Comparison of ENCODE assay signal across 24 cellular contexts in genomic region chr3:14569474-14569873, GRCh38. TPM values are rescaled to one million over a fixed set of nuclear protein-coding genes. Genes with fewer than 3 reads are reported as not detected.
"Had no signal": no experiment of that assay in that cellular context is flagged by ENCODE, and none has a peak within 500 bp of the region (broad histone marks: within the 10 kb centered on the region; RNA-seq: fewer than 3 reads in every experiment).

No MANE protein-coding gene starts in this region.

- DNase-seq: activated CD4-positive, alpha-beta T cell treated with anti-CD3 and anti-CD28 coated beads for 36 hours; activated CD4-positive, CD25-positive, alpha-beta regulatory T cell; activated CD8-positive, alpha-beta memory T cell treated with anti-CD3 and anti-CD28 coated beads, Interleukin-2, amount 10 ng/mL, durations not matched to agents 7 days and 5 days; activated naive CD4-positive, alpha-beta T cell treated with Interleukin-2 at 50 U/mL for 16 hours; activated T-cell treated with anti-CD3 and anti-CD28 coated beads, Interleukin-2, amount 50 U/mL, for 48 hours; amniotic stem cell; caudate nucleus; cortex of kidney; effector memory CD8-positive, alpha-beta T cell; erythroblast; gastrocnemius medialis; glutamatergic neuron; islet precursor cell; left cardiac atrium; left ventricle myocardium superior; nucleus accumbens; stimulated activated naive CD4-positive, alpha-beta T cell; tibial artery had no signal

- H3K36me3 Mint-ChIP-seq: activated CD8-positive, alpha-beta memory T cell treated with anti-CD3 and anti-CD28 coated beads, Interleukin-2, amount 10 ng/mL, durations not matched to agents 7 days and 5 days; activated naive CD8-positive, alpha-beta T cell had no signal

- H3K4me3 Mint-ChIP-seq: activated CD4-positive, alpha-beta T cell treated with anti-CD3 and anti-CD28 coated beads for 36 hours; activated CD8-positive, alpha-beta memory T cell treated with anti-CD3 and anti-CD28 coated beads, Interleukin-2, amount 10 ng/mL, durations not matched to agents 7 days and 5 days; activated CD8-positive, alpha-beta T cell treated with anti-CD3 and anti-CD28 coated beads, Interleukin-2, amount 10 ng/mL, durations not matched to agents 7 days and 5 days; activated naive CD8-positive, alpha-beta T cell; effector memory CD8-positive, alpha-beta T cell; nephron; T-helper 2 cell treated with Interferon-gamma antibody and Interleukin-4, amounts not matched to agents 5 μg/mL and 100 μg/mL, for 36 hours had no signal

- H3K4me1 Mint-ChIP-seq: nephron had no signal

- ATAC-seq: activated CD4-positive, alpha-beta T cell treated with anti-CD3 and anti-CD28 coated beads for 36 hours; effector memory CD8-positive, alpha-beta T cell; gastrocnemius medialis; left cardiac atrium; left ventricle myocardium superior had no signal

- H3K9me3 Mint-ChIP-seq: effector memory CD8-positive, alpha-beta T cell; nephron; T-helper 2 cell treated with Interferon-gamma antibody and Interleukin-4, amounts not matched to agents 5 μg/mL and 100 μg/mL, for 36 hours had no signal

- H3K27ac Mint-ChIP-seq: activated CD4-positive, alpha-beta T cell treated with anti-CD3 and anti-CD28 coated beads for 36 hours; activated CD8-positive, alpha-beta memory T cell treated with anti-CD3 and anti-CD28 coated beads, Interleukin-2, amount 10 ng/mL, durations not matched to agents 7 days and 5 days; activated naive CD8-positive, alpha-beta T cell; effector memory CD8-positive, alpha-beta T cell; nephron; T-helper 2 cell treated with Interferon-gamma antibody and Interleukin-4, amounts not matched to agents 5 μg/mL and 100 μg/mL, for 36 hours had no signal

RNA-seq across cellular contexts. Expression of gene GRIP2, which starts 29.3 kb away (rescaled TPM):
- total RNA-seq: activated CD4-positive, alpha-beta T cell treated with anti-CD3 and anti-CD28 coated beads for 36 hours; activated CD8-positive, alpha-beta memory T cell treated with anti-CD3 and anti-CD28 coated beads, Interleukin-2, amount 10 ng/mL, durations not matched to agents 7 days and 5 days; activated CD8-positive, alpha-beta T cell treated with anti-CD3 and anti-CD28 coated beads, Interleukin-2, amount 10 ng/mL, durations not matched to agents 7 days and 5 days; lung microvascular endothelial cell; pulmonary artery endothelial cell had no signal
